ENCODE assay signal across 15 cellular contexts in the genomic region with DNA sequence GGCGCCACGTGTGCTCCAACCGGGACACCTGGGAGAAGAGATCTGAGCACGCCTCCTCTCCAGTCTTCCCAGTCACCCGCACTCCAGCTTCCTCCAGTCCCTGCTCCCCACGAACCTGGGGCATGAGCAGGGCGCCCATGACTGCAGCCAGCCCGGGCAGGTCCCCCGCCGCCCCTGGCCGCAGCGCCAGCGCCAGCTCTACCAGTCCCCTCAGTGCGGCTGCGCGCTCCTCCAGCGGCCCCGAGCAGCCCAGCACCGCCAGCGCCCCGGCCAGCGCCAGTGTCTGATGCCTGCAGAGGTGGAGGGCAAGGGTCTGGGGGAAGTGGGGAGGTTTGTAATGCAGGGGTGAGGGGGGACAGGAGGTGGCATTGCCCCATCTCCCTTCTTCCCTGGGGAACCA. TPM values are rescaled to one million over a fixed set of nuclear protein-coding genes. Genes with fewer than 3 reads are reported as not detected.
DNase-seq lines count a peak whose midpoint lies in the region; ATAC-seq and TF ChIP-seq lines count a peak whose summit lies in the region.
"Had no signal": no experiment of that assay in that cellular context is flagged by ENCODE, and none has a peak within 500 bp of the region (broad histone marks: within the 10 kb centered on the region; RNA-seq: fewer than 3 reads in every experiment).

No MANE protein-coding gene starts in this region.

- H3K27me3 ChIP-seq in right lobe of liver (no peaks in the 10 kb centered on the region), upper lobe of right lung (no peaks in the 10 kb centered on the region)
- H3K27me3 ChIP-seq: heart left ventricle, thyroid gland had no signal

- peaks cover 0 to 8% (median 0%) of the 10 kb centered on the region in 4 donors for H3K4me1 ChIP-seq in right lobe of liver
- H3K4me1 ChIP-seq in upper lobe of right lung: no peaks in the 10 kb centered on the region
- H3K4me1 ChIP-seq: thyroid gland had no signal

- H3K4me3 ChIP-seq in SK-N-MC (peak overlapping the region; percentile 98), right lobe of liver (no peak overlapping the region), upper lobe of right lung (no peak overlapping the region)

- no peak overlapping the region for H3K9ac ChIP-seq in SK-N-MC (ENCODE audit: insufficient read length)

- DNase-seq in activated effector memory CD4-positive, alpha-beta T cell treated with anti-CD3 and anti-CD28 coated beads, Interleukin-2, amount 50 U/mL, for 16 hours: peak; percentile 58
- no peak for DNase-seq in activated effector memory CD4-positive, alpha-beta T cell treated with Interleukin-2 at 50 U/mL for 16 hours
- DNase-seq in SK-N-MC (ENCODE audit: low read depth, low spot score): no peak
- DNase-seq in right lobe of liver: peak in 2 of 3 donors; percentile 35 to 51
- peak; percentile 65 for DNase-seq in upper lobe of right lung
- DNase-seq in activated CD8-positive, alpha-beta memory T cell treated with anti-CD3 and anti-CD28 coated beads, Interleukin-2, amount 50 U/mL, for 48 hours: no peak
- no peak for DNase-seq in stimulated activated CD8-positive, alpha-beta memory T cell treated with anti-CD3 and anti-CD28 coated beads, Interleukin-4, amount 100 ng/mL, for 48 hours
- DNase-seq: NCI-H1436, NCI-H345, NCI-H774 had no signal

- ATAC-seq in right lobe of liver (no peak), upper lobe of right lung (no peak), HG02981 (IDR thresholded peaks at IDR 0.05; ENCODE audit: unreplicated experiment) (no peak)

- 100% methylated on average over 6 of the region's 22 CpGs for WGBS in right lobe of liver (ENCODE audit: insufficient coverage, low coverage, low lambda C conversion rate, missing lambda C conversion rate)

- H3K36me3 ChIP-seq in SK-N-MC (ENCODE audit: insufficient read depth, low read length): peaks cover 5% of the 10 kb centered on the region; the same call in 1 of the 2 replicates
- H3K36me3 ChIP-seq in right lobe of liver: peaks cover 0 to 11% (median 0%) of the 10 kb centered on the region in 4 donors
- peaks cover 40% of the 10 kb centered on the region for H3K36me3 ChIP-seq in upper lobe of right lung

- TF ChIP-seq POLR2A in right lobe of liver (IDR thresholded peaks at IDR 0.05): no peak

- H3K27ac ChIP-seq in SK-N-MC: no peak overlapping the region
- H3K27ac ChIP-seq in right lobe of liver: no peak overlapping the region
- no peak overlapping the region for H3K27ac ChIP-seq in upper lobe of right lung

- H3K9me3 ChIP-seq in SK-N-MC (ENCODE audit: low read depth, low read length): no peaks in the 10 kb centered on the region
- no peaks in the 10 kb centered on the region for H3K9me3 ChIP-seq in right lobe of liver
- no peaks in the 10 kb centered on the region for H3K9me3 ChIP-seq in upper lobe of right lung
- H3K9me3 ChIP-seq: heart left ventricle, thyroid gland had no signal

- intact Hi-C loops in right lobe of liver (cut with DNase I): no loop called here
- intact Hi-C loops in upper lobe of right lung (cut with DNase I): loop anchor here (10.0 kb wide), 1 partner anchor 111 kb away; no protein-coding TSS in a partner anchor

- no peak for TF ChIP-seq CTCF in right lobe of liver (IDR thresholded peaks at IDR 0.05)
- no peak for TF ChIP-seq CTCF in upper lobe of right lung (IDR thresholded peaks at IDR 0.05)

RNA-seq across cellular contexts. Expression of a gene that starts 13.1 kb away (rescaled TPM):
- total RNA-seq in right lobe of liver: 1 to 10 TPM in 4 of 6 experiments, under 1 TPM in 2; 0.72 to 2.3 (median 1.3) TPM
- 26.0 TPM for total RNA-seq in upper lobe of right lung
- total RNA-seq: HFFc6, Right ventricle myocardium superior had no signal

RNA-seq across cellular contexts. Expression of a gene that starts 14.7 kb away (rescaled TPM):
- total RNA-seq in right lobe of liver: 10 to 100 TPM in 2 of 6 experiments, 1 to 10 TPM in 4; 7.5 to 14.9 (median 9.3) TPM
- total RNA-seq in upper lobe of right lung: 88.1 TPM

RNA-seq across cellular contexts. Expression of a gene that starts 16.8 kb away (rescaled TPM):
- 10 to 100 TPM; 22.3 to 53.0 (median 41.3) TPM for total RNA-seq in right lobe of liver
- 81.2 TPM for total RNA-seq in upper lobe of right lung

RNA-seq across cellular contexts. Expression of a gene that starts 18.4 kb away (rescaled TPM):
- 1 to 10 TPM; 1.1 to 7.9 (median 3.1) TPM for total RNA-seq in right lobe of liver
- 31.6 TPM for total RNA-seq in upper lobe of right lung
- total RNA-seq: HFFc6 had no signal

RNA-seq across cellular contexts. Expression of a gene that starts 33.7 kb away (rescaled TPM):
- over 10,000 TPM; 10,569 to 17,502 (median 15,749) TPM for total RNA-seq in right lobe of liver
- total RNA-seq in upper lobe of right lung: 1,129 TPM

Comparison
In these comparisons a context has a peak if more than half of its experiments do, and no peak if none do; other contexts are left out.
1. DNase-seq: peak in activated effector memory CD4-positive, alpha-beta T cell treated with anti-CD3 and anti-CD28 coated beads, Interleukin-2, amount 50 U/mL, for 16 hours (single experiment), right lobe of liver (2 of 3) and upper lobe of right lung (single experiment); none in activated effector memory CD4-positive, alpha-beta T cell treated with Interleukin-2 at 50 U/mL for 16 hours (single experiment), SK-N-MC (single experiment), activated CD8-positive, alpha-beta memory T cell treated with anti-CD3 and anti-CD28 coated beads, Interleukin-2, amount 50 U/mL, for 48 hours (single experiment) and stimulated activated CD8-positive, alpha-beta memory T cell treated with anti-CD3 and anti-CD28 coated beads, Interleukin-4, amount 100 ng/mL, for 48 hours (single experiment).